In genomic region chr7:44381494-44382220, GRCh38 we compare ENCODE assay signal across 25 cellular contexts. TPM values are rescaled to one million over a fixed set of nuclear protein-coding genes. Genes with fewer than 3 reads are reported as not detected.
DNase-seq lines count a peak whose midpoint lies in the region; ATAC-seq and TF ChIP-seq lines count a peak whose summit lies in the region.
"Had no signal": no experiment of that assay in that cellular context is flagged by ENCODE, and none has a peak within 500 bp of the region (broad histone marks: within the 10 kb centered on the region; RNA-seq: fewer than 3 reads in every experiment).

No MANE protein-coding gene starts in this region.

- H3K79me2 ChIP-seq in GM23248 (ENCODE audit: insufficient read depth) (no peaks in the 10 kb centered on the region), smooth muscle cell (ENCODE audit: low read depth) (no peaks in the 10 kb centered on the region)

- POLR2A ChIA-PET in activated CD4-positive, alpha-beta memory T cell treated with anti-CD3 and anti-CD28 coated beads, Interleukin-2, amount 10 ng/mL, durations not matched to agents 7 days and 5 days (lab: Charles Lee) = no interaction called here
- POLR2A ChIA-PET in activated CD4-positive, alpha-beta memory T cell treated with anti-CD3 and anti-CD28 coated beads for 36 hours (lab: Charles Lee) = no interaction called here

- no peaks in the 10 kb centered on the region for H3K4me1 Mint-ChIP-seq in activated CD4-positive, alpha-beta memory T cell treated with anti-CD3 and anti-CD28 coated beads, Interleukin-2, amount 10 ng/mL, durations not matched to agents 7 days and 5 days
- H3K4me1 Mint-ChIP-seq in activated CD4-positive, alpha-beta memory T cell treated with anti-CD3 and anti-CD28 coated beads for 36 hours (ENCODE audit: low read depth) = no peaks in the 10 kb centered on the region
- peaks cover 34% of the 10 kb centered on the region for H3K4me1 Mint-ChIP-seq in osteocyte (ENCODE audit: unreplicated experiment)

- H3K4me2 ChIP-seq in GM23248 (ENCODE audit: unreplicated experiment) (no peak overlapping the region), smooth muscle cell (no peak overlapping the region)
- H3K4me2 ChIP-seq: BLaER1 had no signal

- no peak overlapping the region for H3K9ac ChIP-seq in GM23248
- H3K9ac ChIP-seq in smooth muscle cell (ENCODE audit: low read depth) = no peak overlapping the region
- H3K9ac ChIP-seq: BLaER1 had no signal

- CTCF ChIA-PET in activated CD4-positive, alpha-beta memory T cell treated with anti-CD3 and anti-CD28 coated beads, Interleukin-2, amount 10 ng/mL, durations not matched to agents 7 days and 5 days (lab: Charles Lee) = no interaction called here
- CTCF ChIA-PET in activated CD4-positive, alpha-beta memory T cell treated with anti-CD3 and anti-CD28 coated beads for 36 hours (lab: Charles Lee) = no interaction called here

- intact Hi-C loops in activated CD4-positive, alpha-beta memory T cell treated with anti-CD3 and anti-CD28 coated beads for 36 hours (cut with micrococcal nuclease) = no loop called here

- H3K9me3 ChIP-seq in GM23248 (ENCODE audit: low read depth) (no peaks in the 10 kb centered on the region), smooth muscle cell (replicated peaks; ENCODE audit: low read depth) (no peaks in the 10 kb centered on the region)
- H3K9me3 ChIP-seq: BLaER1, SJCRH30, testis had no signal

- no peak for ATAC-seq in GM18505 (IDR thresholded peaks at IDR 0.05; ENCODE audit: unreplicated experiment)
- no peak for ATAC-seq in HG03097 (IDR thresholded peaks at IDR 0.05; ENCODE audit: low FRiP score, unreplicated experiment)
- ATAC-seq: naive thymus-derived CD4-positive, alpha-beta T cell had no signal

- H3K9me3 Mint-ChIP-seq in activated CD4-positive, alpha-beta memory T cell treated with anti-CD3 and anti-CD28 coated beads, Interleukin-2, amount 10 ng/mL, durations not matched to agents 7 days and 5 days = no peaks in the 10 kb centered on the region
- no peaks in the 10 kb centered on the region for H3K9me3 Mint-ChIP-seq in activated CD4-positive, alpha-beta memory T cell treated with anti-CD3 and anti-CD28 coated beads for 36 hours
- H3K9me3 Mint-ChIP-seq in osteocyte (ENCODE audit: unreplicated experiment) = no peaks in the 10 kb centered on the region
- H3K9me3 Mint-ChIP-seq: T-helper 2 cell treated with Interferon-gamma antibody and Interleukin-4, amounts not matched to agents 5 μg/mL and 100 μg/mL, for 36 hours had no signal

- no peaks in the 10 kb centered on the region for H3K9me2 ChIP-seq in GM23248 (ENCODE audit: insufficient read depth)

- peaks cover 68% of the 10 kb centered on the region for H3K4me1 ChIP-seq in GM23248 (ENCODE audit: insufficient read depth)
- no peaks in the 10 kb centered on the region for H3K4me1 ChIP-seq in smooth muscle cell (ENCODE audit: low read depth)
- H3K4me1 ChIP-seq: BLaER1 had no signal

- H4K20me1 ChIP-seq in GM23248 (ENCODE audit: insufficient read depth) = no peaks in the 10 kb centered on the region
- H4K20me1 ChIP-seq in smooth muscle cell (ENCODE audit: low read depth) = peaks cover 10% of the 10 kb centered on the region

- WGBS in GM23248 (ENCODE audit: low coverage in 1 of 2, low lambda C conversion rate in 2 of 2, missing lambda C conversion rate in 2 of 2), 2 experiments = 86 to 94% methylated on average over 9 of the region's 9 CpGs
- WGBS in smooth muscle cell (ENCODE audit: low lambda C conversion rate) = 98% methylated on average over 9 of the region's 9 CpGs

- no peak overlapping the region for H3K27ac Mint-ChIP-seq in activated CD4-positive, alpha-beta memory T cell treated with anti-CD3 and anti-CD28 coated beads, Interleukin-2, amount 10 ng/mL, durations not matched to agents 7 days and 5 days
- H3K27ac Mint-ChIP-seq in activated CD4-positive, alpha-beta memory T cell treated with anti-CD3 and anti-CD28 coated beads for 36 hours = no peak overlapping the region
- no peak overlapping the region for H3K27ac Mint-ChIP-seq in osteocyte (ENCODE audit: unreplicated experiment)
- H3K27ac Mint-ChIP-seq: T-helper 2 cell treated with Interferon-gamma antibody and Interleukin-4, amounts not matched to agents 5 μg/mL and 100 μg/mL, for 36 hours had no signal

- no peak for TF ChIP-seq POLR2A in GM18505 (IDR thresholded peaks at IDR 0.05; ENCODE audit: borderline replicate concordance, extremely low read depth, insufficient read depth, insufficient read length)

- in situ Hi-C loops in GM23248 (cut with MboI) = no loop called here

- peaks cover 50% of the 10 kb centered on the region for H3F3A ChIP-seq in GM23248 (ENCODE audit: insufficient read depth)
- H3F3A ChIP-seq in smooth muscle cell (ENCODE audit: low read depth) = no peaks in the 10 kb centered on the region

- 0 out of 2 replicates have a peak overlapping the region, but pooled peaks have one; percentile 87 for H3K27ac ChIP-seq in GM23248
- H3K27ac ChIP-seq in coronary artery = peak overlapping the region in 1 of 2 donors; percentile 30
- no peak overlapping the region for H3K27ac ChIP-seq in smooth muscle cell (ENCODE audit: low read depth)
- H3K27ac ChIP-seq: BLaER1, SJCRH30, testis had no signal

- peaks cover 8% of the 10 kb centered on the region for H3K36me3 Mint-ChIP-seq in activated CD4-positive, alpha-beta memory T cell treated with anti-CD3 and anti-CD28 coated beads, Interleukin-2, amount 10 ng/mL, durations not matched to agents 7 days and 5 days (ENCODE audit: low read depth)
- peaks cover 2% of the 10 kb centered on the region for H3K36me3 Mint-ChIP-seq in activated CD4-positive, alpha-beta memory T cell treated with anti-CD3 and anti-CD28 coated beads for 36 hours
- peaks cover 29% of the 10 kb centered on the region for H3K36me3 Mint-ChIP-seq in osteocyte (ENCODE audit: unreplicated experiment)

- H3K27me3 Mint-ChIP-seq in activated CD4-positive, alpha-beta memory T cell treated with anti-CD3 and anti-CD28 coated beads, Interleukin-2, amount 10 ng/mL, durations not matched to agents 7 days and 5 days = no peaks in the 10 kb centered on the region
- no peaks in the 10 kb centered on the region for H3K27me3 Mint-ChIP-seq in activated CD4-positive, alpha-beta memory T cell treated with anti-CD3 and anti-CD28 coated beads for 36 hours
- H3K27me3 Mint-ChIP-seq in osteocyte (ENCODE audit: unreplicated experiment) = peaks cover 6% of the 10 kb centered on the region
- H3K27me3 Mint-ChIP-seq: naive thymus-derived CD4-positive, alpha-beta T cell had no signal

- H3K4me3 Mint-ChIP-seq in activated CD4-positive, alpha-beta memory T cell treated with anti-CD3 and anti-CD28 coated beads, Interleukin-2, amount 10 ng/mL, durations not matched to agents 7 days and 5 days = no peak overlapping the region
- H3K4me3 Mint-ChIP-seq in activated CD4-positive, alpha-beta memory T cell treated with anti-CD3 and anti-CD28 coated beads for 36 hours = no peak overlapping the region
- no peak overlapping the region for H3K4me3 Mint-ChIP-seq in osteocyte (ENCODE audit: unreplicated experiment)
- H3K4me3 Mint-ChIP-seq: naive thymus-derived CD4-positive, alpha-beta T cell; T-helper 2 cell treated with Interferon-gamma antibody and Interleukin-4, amounts not matched to agents 5 μg/mL and 100 μg/mL, for 36 hours had no signal

- DNase-seq in activated CD4-positive, alpha-beta memory T cell treated with anti-CD3 and anti-CD28 coated beads, Interleukin-2, amount 10 ng/mL, durations not matched to agents 7 days and 5 days = peak; percentile 15
- no peak for DNase-seq in activated CD4-positive, alpha-beta memory T cell treated with anti-CD3 and anti-CD28 coated beads for 36 hours
- DNase-seq in GM23248 = no peak
- peak; percentile 52 for DNase-seq in coronary artery (ENCODE audit: low spot score)
- DNase-seq in osteocyte (ENCODE audit: extremely low spot score, unreplicated experiment) = peak; percentile 72
- no peak for DNase-seq in smooth muscle cell (lab: John Stamatoyannopoulos, UW; ENCODE audit: unreplicated experiment)
- DNase-seq: 8988T; activated CD4-positive, CD25-positive, alpha-beta regulatory T cell; activated gamma-delta T cell treated with Interleukin-2 at 50 U/mL for 16 hours; brain microvascular endothelial cell; DMS 273 treated with DMSO at 0.1 percent for 48 hours; GDM1; mammary epithelial cell; naive thymus-derived CD4-positive, alpha-beta T cell; NCI-H1105 treated with DMSO at 0.1 percent for 48 hours; NCI-H2171; OCI-M1; SJCRH30; small intestine; stimulated activated CD4-positive, alpha-beta T cell treated with anti-CD3 and anti-CD28 coated beads, Interleukin-4, amount 100 ng/mL, for 4 hours; testis had no signal

- H3K27me3 ChIP-seq in GM23248 (replicated peaks; ENCODE audit: insufficient read depth) (no peaks in the 10 kb centered on the region), smooth muscle cell (ENCODE audit: low read depth) (peaks cover 4% of the 10 kb centered on the region)
- H3K27me3 ChIP-seq: BLaER1, brain microvascular endothelial cell, SJCRH30, testis had no signal

- TF ChIP-seq CTCF in coronary artery (IDR thresholded peaks at IDR 0.05) = no peak
- no peak for TF ChIP-seq CTCF in osteocyte (IDR thresholded peaks at IDR 0.05)
- TF ChIP-seq CTCF in smooth muscle cell (IDR thresholded peaks at IDR 0.05; ENCODE audit: borderline replicate concordance, insufficient read depth, poor library complexity, severe bottlenecking) = no peak

- H3K4me3 ChIP-seq in GM23248 (no peak overlapping the region), coronary artery (no peak overlapping the region), smooth muscle cell (no peak overlapping the region)
- H3K4me3 ChIP-seq: BLaER1, SJCRH30, testis had no signal

- H3K36me3 ChIP-seq in GM23248 (ENCODE audit: low read depth) (no peaks in the 10 kb centered on the region), smooth muscle cell (ENCODE audit: low read depth) (no peaks in the 10 kb centered on the region)
- H3K36me3 ChIP-seq: SJCRH30 had no signal

- H2AFZ ChIP-seq in GM23248 (no peak overlapping the region), smooth muscle cell (ENCODE audit: low read depth) (no peak overlapping the region)

RNA-seq across cellular contexts. Expression of gene CAMK2B, which starts 56.3 kb away (rescaled TPM):
- under 1 TPM in 1 of 2 experiments, not detected in 1; 0.10 TPM for total RNA-seq in activated CD4-positive, alpha-beta memory T cell treated with anti-CD3 and anti-CD28 coated beads, Interleukin-2, amount 10 ng/mL, durations not matched to agents 7 days and 5 days
- under 1 TPM; 0.46 to 0.76 TPM for total RNA-seq in activated CD4-positive, alpha-beta memory T cell treated with anti-CD3 and anti-CD28 coated beads for 36 hours
- total RNA-seq in GM23248 (2014; rRNA removed; shearing (Covaris generic)) = 2.5 and 9.1 TPM in 2 replicates
- polyA plus RNA-seq in GM23248 (2016; fragmentation: Nextera tagmentation; extraction: Ambion mirVana) (0.78 and 0.79 TPM in 2 replicates), smooth muscle cell (not detected in 2 replicates)
- total RNA-seq in osteocyte (not detected in 2 replicates), smooth muscle cell (not detected in 2 replicates)
- polyA plus RNA-seq: naive thymus-derived CD4-positive, alpha-beta T cell had no signal

Comparison
In these comparisons a context has a peak if more than half of its experiments do, and no peak if none do; other contexts are left out.
1. DNase-seq: peak in activated CD4-positive, alpha-beta memory T cell treated with anti-CD3 and anti-CD28 coated beads, Interleukin-2, amount 10 ng/mL, durations not matched to agents 7 days and 5 days (single experiment), coronary artery (single experiment) and osteocyte (single experiment); none in activated CD4-positive, alpha-beta memory T cell treated with anti-CD3 and anti-CD28 coated beads for 36 hours (single experiment), GM23248 (single experiment) and smooth muscle cell (single experiment).